In genomic region chr14:95699397-95699796, GRCh38 we compare ENCODE assay signal across 16 cellular contexts. TPM values are rescaled to one million over a fixed set of nuclear protein-coding genes. Genes with fewer than 3 reads are reported as not detected.
DNase-seq lines count a peak whose midpoint lies in the region; ATAC-seq and TF ChIP-seq lines count a peak whose summit lies in the region.
"Had no signal": no experiment of that assay in that cellular context is flagged by ENCODE, and none has a peak within 500 bp of the region (broad histone marks: within the 10 kb centered on the region; RNA-seq: fewer than 3 reads in every experiment).

No MANE protein-coding gene starts in this region.

- intact Hi-C loops in right cardiac atrium (cut with DNase I) = no loop called here

- H3K27ac ChIP-seq in mesendoderm (ENCODE audit: low read depth, low read length) (no peak overlapping the region), SJCRH30 (no peak overlapping the region), H9 (ENCODE audit: insufficient read length, low read depth, low read length) (no peak overlapping the region), caudate nucleus (ENCODE audit: low read depth, low read length) (no peak overlapping the region), right cardiac atrium (ENCODE audit: low read length) (no peak overlapping the region)
- H3K27ac ChIP-seq: heart left ventricle, right atrium auricular region had no signal

- DNase-seq in mesendoderm (no peak), SJCRH30 (no peak), H9 (no peak), caudate nucleus (lab: John Stamatoyannopoulos, UW) (no peak), right cardiac atrium (no peak)
- DNase-seq: CD4-positive, alpha-beta T cell; heart left ventricle; left cardiac atrium; NCI-H1048; NCI-H446 treated with DMSO at 0.1 percent for 48 hours had no signal

- no peak overlapping the region for H2BK5ac ChIP-seq in mesendoderm (ENCODE audit: low read length)
- no peak overlapping the region for H2BK5ac ChIP-seq in H9 (ENCODE audit: insufficient read length, low read length)

- H3K27me3 Mint-ChIP-seq in H9 (ENCODE audit: low read depth) = peaks cover 98% of the 10 kb centered on the region

- H2BK120ac ChIP-seq in mesendoderm (ENCODE audit: low read depth, low read length) (no peak overlapping the region), H9 (ENCODE audit: low read depth, low read length, poor library complexity, severe bottlenecking) (no peak overlapping the region)

- no peaks in the 10 kb centered on the region for H3K79me2 ChIP-seq in mesendoderm (ENCODE audit: control insufficient read depth, insufficient read depth, low read length)
- H3K79me2 ChIP-seq in H9 (ENCODE audit: insufficient read depth, low read length) = no peaks in the 10 kb centered on the region

- no peak overlapping the region for H2BK12ac ChIP-seq in H9 (ENCODE audit: insufficient read length, low read depth, low read length)

- no peaks in the 10 kb centered on the region for H3K79me1 ChIP-seq in mesendoderm (ENCODE audit: low read length)
- H3K79me1 ChIP-seq in H9 (ENCODE audit: insufficient read depth, low read depth, low read length, poor library complexity, severe bottlenecking) = no peaks in the 10 kb centered on the region

- no peak overlapping the region for H3K18ac ChIP-seq in mesendoderm (ENCODE audit: low read length)
- H3K18ac ChIP-seq in H9 (ENCODE audit: insufficient read length, low read depth, low read length) = no peak overlapping the region

- H3K23ac ChIP-seq in mesendoderm (ENCODE audit: low read length) (no peak overlapping the region), H9 (ENCODE audit: insufficient read length, low read depth, low read length) (no peak overlapping the region)

- peaks cover 3% of the 10 kb centered on the region for H3K27me3 ChIP-seq in mesendoderm (ENCODE audit: insufficient read depth, low read length, poor library complexity)
- 0 out of 2 replicates have a peak, but pooled peaks cover 3% of the 10 kb centered on the region for H3K27me3 ChIP-seq in SJCRH30
- H3K27me3 ChIP-seq in H9 (ENCODE audit: insufficient read depth, low read length) = peaks cover 47% of the 10 kb centered on the region
- no peaks in the 10 kb centered on the region for H3K27me3 ChIP-seq in right cardiac atrium (ENCODE audit: control insufficient read depth, insufficient read depth)
- H3K27me3 ChIP-seq: right atrium auricular region had no signal

- WGBS in mesendoderm (ENCODE audit: extremely low coverage, insufficient coverage, low lambda C conversion rate) = no CpG with 5 or more reads among the region's 4 CpGs
- whole genome bisulfite sequencing in H9 (ENCODE audit: extremely low coverage, insufficient read length, low lambda C conversion rate) = no CpG with 5 or more reads among the region's 4 CpGs
- 54% methylated on average over 4 of the region's 4 CpGs for WGBS in right cardiac atrium

- H3K27ac Mint-ChIP-seq in H9 = no peak overlapping the region
- H3K27ac Mint-ChIP-seq: CD4-positive, alpha-beta T cell had no signal

- TF ChIP-seq CTCF in H9 (conservative IDR thresholded peaks at IDR 0.05) = no peak

- ATAC-seq in GM18498 (IDR thresholded peaks at IDR 0.05; ENCODE audit: unreplicated experiment) (peak; percentile 51), GM21381 (IDR thresholded peaks at IDR 0.05; ENCODE audit: unreplicated experiment) (peak; percentile 38), HG03280 (IDR thresholded peaks at IDR 0.05; ENCODE audit: unreplicated experiment) (peak; percentile 39), right cardiac atrium (no peak)
- ATAC-seq: heart left ventricle, left cardiac atrium had no signal

- H3K23me2 ChIP-seq in H9 (ENCODE audit: insufficient read length, low read depth, low read length, poor library complexity, severe bottlenecking) = no peaks in the 10 kb centered on the region

- no peak overlapping the region for H3K4ac ChIP-seq in mesendoderm (ENCODE audit: low read depth, low read length)
- no peak overlapping the region for H3K4ac ChIP-seq in H9 (ENCODE audit: low read depth, low read length)

- H4K5ac ChIP-seq in mesendoderm (ENCODE audit: low read length) (no peak overlapping the region), H9 (ENCODE audit: insufficient read length, low read depth, low read length) (no peak overlapping the region)

- no peaks in the 10 kb centered on the region for H3K9me3 ChIP-seq in SJCRH30 (replicated peaks)
- H3K9me3 ChIP-seq in H9 (ENCODE audit: control insufficient read depth, low read depth, low read length) = no peaks in the 10 kb centered on the region
- no peaks in the 10 kb centered on the region for H3K9me3 ChIP-seq in right cardiac atrium (ENCODE audit: control insufficient read depth, low read length)
- H3K9me3 ChIP-seq: heart left ventricle, right atrium auricular region had no signal

- H3K9ac ChIP-seq in mesendoderm (ENCODE audit: low read length) (no peak overlapping the region), H9 (ENCODE audit: extremely low read depth, insufficient read length, low read length) (no peak overlapping the region)

- H2BK15ac ChIP-seq in mesendoderm (replicated peaks; ENCODE audit: low read depth) = no peak overlapping the region
- no peak overlapping the region for H2BK15ac ChIP-seq in H9 (ENCODE audit: low read depth, low read length)

- H3K36me3 Mint-ChIP-seq in H9 (ENCODE audit: insufficient read depth in 1 of 3, low read depth in 3 of 3) = 0 out of 7 replicates have a peak, but pooled peaks cover 0 to 3% (median 0%) of the 10 kb centered on the region in 3 experiments

- H3K4me2 ChIP-seq in mesendoderm (ENCODE audit: low read length) (no peak overlapping the region), H9 (ENCODE audit: insufficient read depth, insufficient read length, low read length) (no peak overlapping the region)

- H3K36me3 ChIP-seq in mesendoderm (ENCODE audit: control insufficient read depth, insufficient read depth, low read length) (no peaks in the 10 kb centered on the region), SJCRH30 (no peaks in the 10 kb centered on the region)
- H3K36me3 ChIP-seq: heart left ventricle, right atrium auricular region had no signal

- H3K14ac ChIP-seq in H9 (ENCODE audit: insufficient read depth, low read length) = no peak overlapping the region

- H3K4me3 ChIP-seq in mesendoderm (ENCODE audit: low read length) = no peak overlapping the region
- no peak overlapping the region for H3K4me3 ChIP-seq in SJCRH30
- no peak overlapping the region for H3K4me3 ChIP-seq in right cardiac atrium (ENCODE audit: low read length)
- H3K4me3 ChIP-seq: heart left ventricle, right atrium auricular region had no signal

- H3K4me1 ChIP-seq in mesendoderm (ENCODE audit: control insufficient read depth, low read depth, low read length) (no peaks in the 10 kb centered on the region), SJCRH30 (no peaks in the 10 kb centered on the region), H9 (ENCODE audit: insufficient read depth, low read length) (no peaks in the 10 kb centered on the region; the same call in 1 of the 2 replicates), right cardiac atrium (ENCODE audit: control insufficient read depth, insufficient read depth, low read length) (no peaks in the 10 kb centered on the region)
- H3K4me1 ChIP-seq: heart left ventricle, right atrium auricular region had no signal

- H4K8ac ChIP-seq in mesendoderm (ENCODE audit: low read depth, low read length) (no peak overlapping the region), H9 (replicated peaks; ENCODE audit: insufficient read length, low read depth, low read length) (no peak overlapping the region)

- no peak overlapping the region for H4K91ac ChIP-seq in H9 (ENCODE audit: insufficient read length, low read depth, low read length)

- H4K20me1 ChIP-seq in H9 (ENCODE audit: control insufficient read depth, insufficient read depth, insufficient read length) = no peaks in the 10 kb centered on the region

- H3K56ac ChIP-seq in mesendoderm (ENCODE audit: low read length) (peak overlapping the region; percentile 22), H9 (ENCODE audit: insufficient read length, low read depth, low read length) (no peak overlapping the region)

- H3K4me3 Mint-ChIP-seq in H9 = no peak overlapping the region
- H3K4me3 Mint-ChIP-seq: CD4-positive, alpha-beta T cell had no signal

- peaks cover 0 to 3% of the 10 kb centered on the region in 2 experiments; a peak in 2 of 5 replicates for H3K9me3 Mint-ChIP-seq in H9
- H3K9me3 Mint-ChIP-seq: CD4-positive, alpha-beta T cell had no signal

- H2BK20ac ChIP-seq in H9 (ENCODE audit: low read depth, low read length, poor library complexity, severe bottlenecking) = no peak overlapping the region

- H3K4me1 Mint-ChIP-seq in H9 = peaks cover 45 to 47% of the 10 kb centered on the region in 2 experiments

- H2AK5ac ChIP-seq in mesendoderm (ENCODE audit: low read length) (no peak overlapping the region), H9 (ENCODE audit: insufficient read length, low read length) (no peak overlapping the region)

- H2AFZ ChIP-seq in H9 (ENCODE audit: low read length) = no peak overlapping the region

- H3T11ph ChIP-seq in H9 (ENCODE audit: low read length) = no peak overlapping the region

RNA-seq across cellular contexts. Expression of gene TCL1B, which starts 13.2 kb away (rescaled TPM):
- polyA plus RNA-seq in mesendoderm (2013, experiment 1 of 2) = 4.9 TPM
- 5.2 TPM for polyA plus RNA-seq in mesendoderm (2013, experiment 2 of 2)
- not detected in 2 replicates for total RNA-seq in SJCRH30 (2014; rRNA removed; shearing (Covaris generic))
- total RNA-seq in H9 (2021) = 3.6 and 3.8 TPM in 2 replicates
- total RNA-seq in right cardiac atrium = not detected
- not detected for polyA plus RNA-seq in right cardiac atrium
- total RNA-seq: CD4-positive, alpha-beta T cell; epithelial cell of proximal tubule; G401; heart left ventricle; left cardiac atrium; right atrium auricular region had no signal
- polyA plus RNA-seq: heart left ventricle had no signal

RNA-seq across cellular contexts. Expression of gene TCL1A, which starts 14.5 kb away (rescaled TPM):
- 0.90 TPM for polyA plus RNA-seq in mesendoderm (2013, experiment 1 of 2)
- 0.81 TPM for polyA plus RNA-seq in mesendoderm (2013, experiment 2 of 2)
- not detected in 2 replicates for total RNA-seq in SJCRH30 (2014; rRNA removed; shearing (Covaris generic))
- total RNA-seq in H9 (2021) = 0.31 TPM in 1 of 2 replicates, not detected in the other
- not detected for total RNA-seq in right cardiac atrium
- polyA plus RNA-seq in right cardiac atrium = not detected
- total RNA-seq: CD4-positive, alpha-beta T cell; epithelial cell of proximal tubule; G401; heart left ventricle; left cardiac atrium had no signal

Comparison
In these comparisons a context has a peak if more than half of its experiments do, and no peak if none do; other contexts are left out.
1. ATAC-seq: peak in GM18498 (single experiment), GM21381 (single experiment) and HG03280 (single experiment); none in right cardiac atrium (0 of 2).